In genomic region chr2:16045653-16046352, GRCh38 we compare ENCODE assay signal across 22 cellular contexts.
"Had no signal": no experiment of that assay in that cellular context is flagged by ENCODE, and none has a peak within 500 bp of the region (broad histone marks: within the 10 kb centered on the region; RNA-seq: fewer than 3 reads in every experiment).

No MANE protein-coding gene starts in this region.

- H3K36me3 ChIP-seq: colonic mucosa, esophagus muscularis mucosa, esophagus squamous epithelium, gastrocnemius medialis, gastroesophageal sphincter, heart left ventricle, heart right ventricle had no signal

- DNase-seq: colonic mucosa; cortex of kidney; dermis blood vessel endothelial cell; dorsolateral prefrontal cortex; effector CD4-positive, alpha-beta T cell; effector CD8-positive, alpha-beta T cell; effector memory CD4-positive, alpha-beta T cell; effector memory CD8-positive, alpha-beta T cell; endodermal cell; erythroblast; esophagus squamous epithelium; foreskin fibroblast; foreskin melanocyte; gastrocnemius medialis; glutamatergic neuron; head of caudate nucleus; heart left ventricle; heart right ventricle had no signal

- H3K4me1 ChIP-seq: colonic mucosa, esophagus muscularis mucosa, esophagus squamous epithelium, foreskin keratinocyte, gastrocnemius medialis, gastroesophageal sphincter, heart left ventricle, heart right ventricle had no signal

- H3K9me3 ChIP-seq: colonic mucosa, esophagus muscularis mucosa, esophagus squamous epithelium, gastrocnemius medialis, gastroesophageal sphincter, heart left ventricle, heart right ventricle had no signal

- H3K27me3 ChIP-seq: colonic mucosa, foreskin keratinocyte had no signal

- H3K4me3 ChIP-seq: colonic mucosa, coronary artery, dorsolateral prefrontal cortex, esophagus muscularis mucosa, esophagus squamous epithelium, gastrocnemius medialis, gastroesophageal sphincter, heart left ventricle, heart right ventricle had no signal
